ENCODE assay signal across 1 cellular context in the genomic region with DNA sequence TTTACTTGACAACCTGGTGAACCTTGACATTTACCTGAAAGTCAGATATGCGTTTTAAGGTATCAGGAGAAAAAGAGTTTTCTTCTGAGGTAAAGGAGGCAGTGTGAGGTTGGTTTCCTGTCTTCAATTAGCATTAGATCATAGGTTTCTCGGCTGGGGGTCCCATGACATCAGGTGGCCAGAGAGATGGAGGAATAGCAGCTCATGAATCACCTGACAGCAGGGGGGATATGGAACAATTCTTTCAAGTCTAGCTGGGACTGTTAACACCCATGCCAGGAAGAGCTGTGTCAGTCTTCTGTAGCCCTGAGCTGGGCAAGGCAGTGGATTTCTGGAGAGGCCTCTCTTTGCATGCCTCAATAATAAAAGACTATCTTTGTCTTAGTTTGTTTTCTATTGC.
TF ChIP-seq lines count a peak whose summit lies in the region.

No MANE protein-coding gene starts in this region.

TF ChIP-seq in HEK293, 187 proteins besides CTCF, POLR2A, EP300 and RAD21 (continued from another document):
- TF ChIP-seq, protein P1, sequence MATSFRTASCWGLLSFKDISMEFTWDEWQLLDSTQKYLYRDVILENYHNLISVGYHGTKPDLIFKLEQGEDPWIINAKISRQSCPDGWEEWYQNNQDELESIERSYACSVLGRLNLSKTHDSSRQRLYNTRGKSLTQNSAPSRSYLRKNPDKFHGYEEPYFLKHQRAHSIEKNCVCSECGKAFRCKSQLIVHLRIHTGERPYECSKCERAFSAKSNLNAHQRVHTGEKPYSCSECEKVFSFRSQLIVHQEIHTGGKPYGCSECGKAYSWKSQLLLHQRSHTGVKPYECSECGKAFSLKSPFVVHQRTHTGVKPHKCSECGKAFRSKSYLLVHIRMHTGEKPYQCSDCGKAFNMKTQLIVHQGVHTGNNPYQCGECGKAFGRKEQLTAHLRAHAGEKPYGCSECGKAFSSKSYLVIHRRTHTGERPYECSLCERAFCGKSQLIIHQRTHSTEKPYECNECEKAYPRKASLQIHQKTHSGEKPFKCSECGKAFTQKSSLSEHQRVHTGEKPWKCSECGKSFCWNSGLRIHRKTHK (tag by site-specific recombination; IDR thresholded peaks at IDR 0.05) = no peak
- no peak for TF ChIP-seq KLF1 (tag by site-specific recombination; IDR thresholded peaks at IDR 0.05)
- TF ChIP-seq ZNF555 (tag by site-specific recombination; conservative IDR thresholded peaks at IDR 0.05) = no peak
- TF ChIP-seq ZNF404 (tag by site-specific recombination; IDR thresholded peaks at IDR 0.05) = no peak
- TF ChIP-seq ZNF785 (tag by site-specific recombination; IDR thresholded peaks at IDR 0.05) = no peak
- TF ChIP-seq SETDB1 (IDR thresholded peaks at IDR 0.05; ENCODE audit: insufficient read length, low read length) = no peak
- no peak for TF ChIP-seq ZNF571 (tag by site-specific recombination; IDR thresholded peaks at IDR 0.05)
- TF ChIP-seq, protein P2, sequence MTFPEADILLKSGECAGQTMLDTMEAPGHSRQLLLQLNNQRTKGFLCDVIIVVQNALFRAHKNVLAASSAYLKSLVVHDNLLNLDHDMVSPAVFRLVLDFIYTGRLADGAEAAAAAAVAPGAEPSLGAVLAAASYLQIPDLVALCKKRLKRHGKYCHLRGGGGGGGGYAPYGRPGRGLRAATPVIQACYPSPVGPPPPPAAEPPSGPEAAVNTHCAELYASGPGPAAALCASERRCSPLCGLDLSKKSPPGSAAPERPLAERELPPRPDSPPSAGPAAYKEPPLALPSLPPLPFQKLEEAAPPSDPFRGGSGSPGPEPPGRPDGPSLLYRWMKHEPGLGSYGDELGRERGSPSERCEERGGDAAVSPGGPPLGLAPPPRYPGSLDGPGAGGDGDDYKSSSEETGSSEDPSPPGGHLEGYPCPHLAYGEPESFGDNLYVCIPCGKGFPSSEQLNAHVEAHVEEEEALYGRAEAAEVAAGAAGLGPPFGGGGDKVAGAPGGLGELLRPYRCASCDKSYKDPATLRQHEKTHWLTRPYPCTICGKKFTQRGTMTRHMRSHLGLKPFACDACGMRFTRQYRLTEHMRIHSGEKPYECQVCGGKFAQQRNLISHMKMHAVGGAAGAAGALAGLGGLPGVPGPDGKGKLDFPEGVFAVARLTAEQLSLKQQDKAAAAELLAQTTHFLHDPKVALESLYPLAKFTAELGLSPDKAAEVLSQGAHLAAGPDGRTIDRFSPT (tag by site-specific recombination; IDR thresholded peaks at IDR 0.05) = peak; percentile 86
- no peak for TF ChIP-seq ZFP37 (tag by site-specific recombination; IDR thresholded peaks at IDR 0.05)
- TF ChIP-seq ZNF747 (tag by site-specific recombination; IDR thresholded peaks at IDR 0.05) = no peak
- TF ChIP-seq ZNF169 (tag by site-specific recombination; IDR thresholded peaks at IDR 0.05) = no peak
- peak; percentile 56; the same call in 1 of the 2 replicates for TF ChIP-seq ZNF843 (tag by site-specific recombination; IDR thresholded peaks at IDR 0.05)
- no peak for TF ChIP-seq TRIM28 (IDR thresholded peaks at IDR 0.05; ENCODE audit: borderline replicate concordance, low read length)
- no peak for TF ChIP-seq ZNF239 (tag by site-specific recombination; IDR thresholded peaks at IDR 0.05)
